Comparison of ENCODE assay signal across 26 cellular contexts in the genomic region with DNA sequence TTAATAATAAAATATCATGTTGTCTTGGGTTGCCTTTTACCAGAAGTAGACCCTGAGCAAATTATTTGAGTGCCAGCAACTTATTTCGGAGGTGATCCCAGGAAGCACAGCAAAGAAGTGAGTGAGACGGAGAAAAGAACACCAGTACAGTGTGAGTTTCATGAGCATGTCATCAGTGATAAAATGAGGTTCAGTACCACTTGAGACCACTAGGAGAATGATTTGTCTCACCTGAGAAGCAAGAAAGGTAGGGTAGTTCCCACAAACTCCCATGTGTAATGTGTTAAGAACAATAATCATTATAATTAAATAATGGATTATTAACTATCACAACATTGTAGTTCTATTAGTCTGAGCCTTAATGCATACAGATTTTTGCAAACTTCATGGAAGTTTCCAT.
DNase-seq lines count a peak whose midpoint lies in the region; ATAC-seq, FAIRE-seq and TF ChIP-seq lines count a peak whose summit lies in the region.
"Had no signal": no experiment of that assay in that cellular context is flagged by ENCODE, and none has a peak within 500 bp of the region (broad histone marks: within the 10 kb centered on the region; RNA-seq: fewer than 3 reads in every experiment).

No MANE protein-coding gene starts in this region.

- H3K27me3 ChIP-seq in endodermal cell (ENCODE audit: control insufficient read depth, insufficient read depth, low read length, poor library complexity, severe bottlenecking) (no peaks in the 10 kb centered on the region), left lung (no peaks in the 10 kb centered on the region)
- H3K27me3 ChIP-seq: neutrophil had no signal

- H3K27ac ChIP-seq in endodermal cell (ENCODE audit: low read depth, low read length), result no peak overlapping the region
- no peak overlapping the region for H3K27ac ChIP-seq in left lung
- H3K27ac ChIP-seq: coronary artery, heart left ventricle, neutrophil, thoracic aorta had no signal

- H3K4me3 ChIP-seq in GM12875 (ENCODE audit: low read depth, low read length), result no peak overlapping the region
- H3K4me3 ChIP-seq in endodermal cell (ENCODE audit: low read length), result no peak overlapping the region
- H3K4me3 ChIP-seq in left lung, result no peak overlapping the region
- H3K4me3 ChIP-seq: coronary artery, heart left ventricle, thoracic aorta had no signal

- ATAC-seq in left colon, result no peak
- no peak for ATAC-seq in left lung
- ATAC-seq in GM19463 (IDR thresholded peaks at IDR 0.05; ENCODE audit: unreplicated experiment), result no peak
- ATAC-seq: activated T-helper 17 cell treated with anti-CD3 and anti-CD28 coated beads, Interleukin-2, amount 50 U/mL, for 72 hours; heart left ventricle had no signal

- TF ChIP-seq POLR2A in H54 (IDR thresholded peaks at IDR 0.05; ENCODE audit: low read depth, low read length), result no peak

- H3K9me3 Mint-ChIP-seq in endodermal cell, result no peaks in the 10 kb centered on the region
- no peaks in the 10 kb centered on the region for H3K9me3 Mint-ChIP-seq in nephron
- H3K9me3 Mint-ChIP-seq: activated CD4-positive, alpha-beta T cell treated with anti-CD3 and anti-CD28 coated beads, Interleukin-2, amount 10 ng/mL, durations not matched to agents 7 days and 5 days; activated T-helper 17 cell treated with anti-CD3 and anti-CD28 coated beads, Interleukin-2, amount 50 U/mL, for 72 hours had no signal

- H3K4me1 Mint-ChIP-seq in endodermal cell (peaks cover 2% of the 10 kb centered on the region), nephron (no peaks in the 10 kb centered on the region)
- H3K4me1 Mint-ChIP-seq: activated CD4-positive, alpha-beta T cell treated with anti-CD3 and anti-CD28 coated beads, Interleukin-2, amount 10 ng/mL, durations not matched to agents 7 days and 5 days; activated T-helper 17 cell treated with anti-CD3 and anti-CD28 coated beads, Interleukin-2, amount 50 U/mL, for 72 hours; CD4-positive, CD25-positive, alpha-beta regulatory T cell; IgD-negative memory B cell; immature natural killer cell had no signal

- H3K36me3 ChIP-seq in endodermal cell (ENCODE audit: control insufficient read depth, insufficient read depth, low read length) (no peaks in the 10 kb centered on the region), left lung (no peaks in the 10 kb centered on the region)
- H3K36me3 ChIP-seq: heart left ventricle, neutrophil, thoracic aorta had no signal

- H3K9me3 ChIP-seq in endodermal cell (ENCODE audit: control insufficient read depth, low read length) (no peaks in the 10 kb centered on the region), left lung (no peaks in the 10 kb centered on the region)
- H3K9me3 ChIP-seq: heart left ventricle, neutrophil, thoracic aorta had no signal

- no peaks in the 10 kb centered on the region for H3K4me1 ChIP-seq in endodermal cell (ENCODE audit: control insufficient read depth, insufficient read depth, low read length)
- H3K4me1 ChIP-seq in left lung, result no peaks in the 10 kb centered on the region
- H3K4me1 ChIP-seq: heart left ventricle had no signal

- WGBS in endodermal cell (ENCODE audit: insufficient coverage in 1 of 2, insufficient read length in 1 of 2), 2 experiments, result 92 to 100% methylated on average over 2 of the region's 2 CpGs

- H3K4me3 Mint-ChIP-seq in endodermal cell (no peak overlapping the region), nephron (no peak overlapping the region)
- H3K4me3 Mint-ChIP-seq: activated CD4-positive, alpha-beta T cell treated with anti-CD3 and anti-CD28 coated beads, Interleukin-2, amount 10 ng/mL, durations not matched to agents 7 days and 5 days; activated naive CD8-positive, alpha-beta T cell; activated T-helper 17 cell treated with anti-CD3 and anti-CD28 coated beads, Interleukin-2, amount 50 U/mL, for 72 hours; CD4-positive, CD25-positive, alpha-beta regulatory T cell; IgD-negative memory B cell; immature natural killer cell had no signal

- TF ChIP-seq CTCF in GM12875 (IDR thresholded peaks at IDR 0.05; ENCODE audit: borderline replicate concordance, insufficient read depth, low read depth, low read length) (0 out of 2 replicates have a peak, but pooled peaks have one; percentile 8), endodermal cell (conservative IDR thresholded peaks at IDR 0.05) (peak; percentile 65), nephron (IDR thresholded peaks at IDR 0.05; ENCODE audit: unreplicated experiment in 3 of 3) (peak; percentile 15 to 31 (median 21)), left lung (IDR thresholded peaks at IDR 0.05) (peak in 1 of 2 donors; percentile 9)

- H3K36me3 Mint-ChIP-seq in endodermal cell (ENCODE audit: low read depth), result no peaks in the 10 kb centered on the region
- no peaks in the 10 kb centered on the region for H3K36me3 Mint-ChIP-seq in nephron (ENCODE audit: low read depth)
- H3K36me3 Mint-ChIP-seq: activated naive CD8-positive, alpha-beta T cell; CD4-positive, CD25-positive, alpha-beta regulatory T cell; IgD-negative memory B cell; immature natural killer cell had no signal

- H3K27me3 Mint-ChIP-seq in endodermal cell (ENCODE audit: insufficient read depth) (no peaks in the 10 kb centered on the region), nephron (ENCODE audit: low read depth) (no peaks in the 10 kb centered on the region)
- H3K27me3 Mint-ChIP-seq: activated CD4-positive, alpha-beta T cell treated with anti-CD3 and anti-CD28 coated beads, Interleukin-2, amount 10 ng/mL, durations not matched to agents 7 days and 5 days; activated naive CD8-positive, alpha-beta T cell; activated T-helper 17 cell treated with anti-CD3 and anti-CD28 coated beads, Interleukin-2, amount 50 U/mL, for 72 hours; CD4-positive, CD25-positive, alpha-beta regulatory T cell; IgD-negative memory B cell had no signal

- FAIRE-seq in H54 (lab: Jason Lieb, UNC), result no peak
- FAIRE-seq: GM12891, GM19239, small intestine had no signal

- DNase-seq in NAMALWA (ENCODE audit: low spot score) (peak; percentile 5), endodermal cell (no peak), left colon (no peak), left lung (no peak), H54 (ENCODE audit: insufficient read length, low spot score) (no peak)
- DNase-seq: activated CD4-positive, alpha-beta T cell treated with anti-CD3 and anti-CD28 coated beads, Interleukin-2, amount 10 ng/mL, durations not matched to agents 7 days and 5 days; CD4-positive, CD25-positive, alpha-beta regulatory T cell; GF-D8; heart left ventricle; immature natural killer cell; MM.1S; NCI-H1436 treated with DMSO at 0.1 percent for 48 hours; NK-92 treated with Interleukin-12 subunit alpha and Interleukin-12 subunit beta, amount 100 ng/mL, for 24 hours; small intestine; stimulated activated naive CD4-positive, alpha-beta T cell had no signal

- intact Hi-C loops in left colon (cut with DNase I, micrococcal nuclease) (no loop called here), left lung (cut with DNase I) (no loop called here)

- H3K9ac ChIP-seq in endodermal cell (ENCODE audit: extremely low read depth, low read length, poor library complexity, severe bottlenecking), result no peak overlapping the region

- H3K27ac Mint-ChIP-seq in endodermal cell, result no peak overlapping the region
- H3K27ac Mint-ChIP-seq in nephron, result no peak overlapping the region
- H3K27ac Mint-ChIP-seq: activated CD4-positive, alpha-beta T cell treated with anti-CD3 and anti-CD28 coated beads, Interleukin-2, amount 10 ng/mL, durations not matched to agents 7 days and 5 days; activated naive CD8-positive, alpha-beta T cell; activated T-helper 17 cell treated with anti-CD3 and anti-CD28 coated beads, Interleukin-2, amount 50 U/mL, for 72 hours; CD4-positive, CD25-positive, alpha-beta regulatory T cell; IgD-negative memory B cell; immature natural killer cell had no signal
